Comparison of ENCODE assay signal across 1 cellular context in the genomic region with DNA sequence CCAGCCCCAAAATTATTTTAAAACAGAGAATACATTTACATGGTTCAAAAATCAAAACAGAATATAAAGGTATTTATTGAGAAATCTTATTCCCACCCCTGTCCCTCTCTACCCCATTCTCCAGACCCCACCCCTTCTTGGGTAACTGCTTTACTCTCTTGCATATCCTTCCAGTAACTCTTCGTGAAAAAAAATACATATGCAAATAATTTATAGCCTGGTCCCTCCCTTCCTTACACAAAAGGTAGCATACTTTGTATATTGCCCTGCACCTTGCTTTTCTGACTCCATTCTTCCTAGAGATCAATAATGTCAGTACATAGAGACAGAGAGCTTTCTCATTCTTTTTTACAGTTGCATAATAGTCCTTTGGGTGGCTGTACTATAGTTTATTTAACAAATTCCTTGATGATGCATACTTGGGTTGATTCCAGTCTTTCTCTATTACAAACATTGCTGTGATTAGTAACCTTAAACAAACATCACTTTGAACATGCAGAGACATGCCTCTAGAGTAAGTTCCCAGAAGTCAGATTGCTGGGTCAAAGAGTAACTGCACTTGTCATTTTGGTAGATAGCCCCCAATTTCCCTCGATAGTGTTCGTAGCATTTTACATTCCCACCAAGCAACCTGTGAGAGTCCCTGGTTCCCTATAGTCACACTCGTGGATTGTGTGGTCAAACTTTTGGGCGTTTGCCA.
TF ChIP-seq lines count a peak whose summit lies in the region.

No MANE protein-coding gene starts in this region.

TF ChIP-seq in HCT116, 20 proteins besides CTCF, POLR2A, EP300 and RAD21 (continued from another document):
- TF ChIP-seq, protein P1, sequence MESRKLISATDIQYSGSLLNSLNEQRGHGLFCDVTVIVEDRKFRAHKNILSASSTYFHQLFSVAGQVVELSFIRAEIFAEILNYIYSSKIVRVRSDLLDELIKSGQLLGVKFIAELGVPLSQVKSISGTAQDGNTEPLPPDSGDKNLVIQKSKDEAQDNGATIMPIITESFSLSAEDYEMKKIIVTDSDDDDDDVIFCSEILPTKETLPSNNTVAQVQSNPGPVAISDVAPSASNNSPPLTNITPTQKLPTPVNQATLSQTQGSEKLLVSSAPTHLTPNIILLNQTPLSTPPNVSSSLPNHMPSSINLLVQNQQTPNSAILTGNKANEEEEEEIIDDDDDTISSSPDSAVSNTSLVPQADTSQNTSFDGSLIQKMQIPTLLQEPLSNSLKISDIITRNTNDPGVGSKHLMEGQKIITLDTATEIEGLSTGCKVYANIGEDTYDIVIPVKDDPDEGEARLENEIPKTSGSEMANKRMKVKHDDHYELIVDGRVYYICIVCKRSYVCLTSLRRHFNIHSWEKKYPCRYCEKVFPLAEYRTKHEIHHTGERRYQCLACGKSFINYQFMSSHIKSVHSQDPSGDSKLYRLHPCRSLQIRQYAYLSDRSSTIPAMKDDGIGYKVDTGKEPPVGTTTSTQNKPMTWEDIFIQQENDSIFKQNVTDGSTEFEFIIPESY (IDR thresholded peaks at IDR 0.05; ENCODE audit: extremely low read depth, insufficient replicate concordance, low read length): no peak
- TF ChIP-seq, protein P2, sequence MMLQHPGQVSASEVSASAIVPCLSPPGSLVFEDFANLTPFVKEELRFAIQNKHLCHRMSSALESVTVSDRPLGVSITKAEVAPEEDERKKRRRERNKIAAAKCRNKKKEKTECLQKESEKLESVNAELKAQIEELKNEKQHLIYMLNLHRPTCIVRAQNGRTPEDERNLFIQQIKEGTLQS (IDR thresholded peaks at IDR 0.05): no peak
- TF ChIP-seq TCF7L2 (IDR thresholded peaks at IDR 0.05; ENCODE audit: borderline replicate concordance, extremely low read depth, insufficient read depth, insufficient read length): no peak
- TF ChIP-seq ELF1 (IDR thresholded peaks at IDR 0.05; ENCODE audit: borderline replicate concordance, low read depth): no peak
- TF ChIP-seq CEBPB (IDR thresholded peaks at IDR 0.05; ENCODE audit: low read depth): peak; percentile 56; the same call in 1 of the 2 replicates
- TF ChIP-seq CBX3 (IDR thresholded peaks at IDR 0.05; ENCODE audit: low read depth): peak; percentile 43; the same call in 1 of the 2 replicates
- TF ChIP-seq SP1 (IDR thresholded peaks at IDR 0.05; ENCODE audit: low read depth): peak; percentile 50
- TF ChIP-seq JUND (IDR thresholded peaks at IDR 0.05): peak; percentile 48; the same call in 1 of the 2 replicates
